ENCODE assay signal across 23 cellular contexts in genomic region chr12:18135509-18135908, GRCh38. TPM values are rescaled to one million over a fixed set of nuclear protein-coding genes. Genes with fewer than 3 reads are reported as not detected.
DNase-seq lines count a peak whose midpoint lies in the region; ATAC-seq and TF ChIP-seq lines count a peak whose summit lies in the region.
"Had no signal": no experiment of that assay in that cellular context is flagged by ENCODE, and none has a peak within 500 bp of the region (broad histone marks: within the 10 kb centered on the region; RNA-seq: fewer than 3 reads in every experiment).

No MANE protein-coding gene starts in this region.

- no peaks in the 10 kb centered on the region for H3K9me3 Mint-ChIP-seq in nephron
- H3K9me3 Mint-ChIP-seq: activated CD4-positive, alpha-beta T cell treated with anti-CD3 and anti-CD28 coated beads, Interleukin-2, amount 10 ng/mL, durations not matched to agents 7 days and 5 days; activated naive CD8-positive, alpha-beta T cell treated with anti-CD3 and anti-CD28 coated beads, Interleukin-2, amount 10 ng/mL, durations not matched to agents 7 days and 5 days; activated T-helper 2 cell treated with anti-CD3 and anti-CD28 coated beads, Interferon-gamma antibody, Interleukin-2, Interleukin-4, amounts not matched to agents 10 μg/mL and 5 μg/mL and 100 μg/mL, durations not matched to agents 14 hours and 24 hours and 36 hours; endodermal cell; HFFc6; naive thymus-derived CD8-positive, alpha-beta T cell had no signal

- intact Hi-C loops in esophagus squamous epithelium (cut with DNase I) = no loop called here

- no peaks in the 10 kb centered on the region for H3K36me3 Mint-ChIP-seq in nephron (ENCODE audit: low read depth)
- H3K36me3 Mint-ChIP-seq: activated naive CD8-positive, alpha-beta T cell treated with anti-CD3 and anti-CD28 coated beads, Interleukin-2, amount 10 ng/mL, durations not matched to agents 7 days and 5 days; CD4-positive, CD25-positive, alpha-beta regulatory T cell; naive thymus-derived CD8-positive, alpha-beta T cell had no signal

- H3K4me3 Mint-ChIP-seq in nephron = no peak overlapping the region
- H3K4me3 Mint-ChIP-seq: activated CD4-positive, alpha-beta T cell treated with anti-CD3 and anti-CD28 coated beads, Interleukin-2, amount 10 ng/mL, durations not matched to agents 7 days and 5 days; activated naive CD8-positive, alpha-beta T cell treated with anti-CD3 and anti-CD28 coated beads, Interleukin-2, amount 10 ng/mL, durations not matched to agents 7 days and 5 days; CD4-positive, CD25-positive, alpha-beta regulatory T cell; endodermal cell; HFFc6; naive thymus-derived CD8-positive, alpha-beta T cell had no signal

- ATAC-seq in HG03135 (IDR thresholded peaks at IDR 0.05; ENCODE audit: unreplicated experiment) = no peak
- no peak for ATAC-seq in GM18498 (IDR thresholded peaks at IDR 0.05; ENCODE audit: unreplicated experiment)
- ATAC-seq: heart left ventricle; naive thymus-derived CD8-positive, alpha-beta T cell had no signal

- no peak overlapping the region for H3K27ac ChIP-seq in esophagus squamous epithelium
- H3K27ac ChIP-seq: breast epithelium, heart left ventricle, parathyroid adenoma had no signal

- H3K27me3 ChIP-seq in MG63 (no peaks in the 10 kb centered on the region), esophagus squamous epithelium (no peaks in the 10 kb centered on the region)
- H3K27me3 ChIP-seq: breast epithelium, heart left ventricle had no signal

- peaks cover 24% of the 10 kb centered on the region for H3K4me1 Mint-ChIP-seq in nephron
- H3K4me1 Mint-ChIP-seq: activated CD4-positive, alpha-beta T cell treated with anti-CD3 and anti-CD28 coated beads, Interleukin-2, amount 10 ng/mL, durations not matched to agents 7 days and 5 days; activated naive CD8-positive, alpha-beta T cell treated with anti-CD3 and anti-CD28 coated beads, Interleukin-2, amount 10 ng/mL, durations not matched to agents 7 days and 5 days; CD4-positive, CD25-positive, alpha-beta regulatory T cell had no signal

- H3K4me1 ChIP-seq in esophagus squamous epithelium = peaks cover 0 to 2% (median 0%) of the 10 kb centered on the region in 3 donors
- H3K4me1 ChIP-seq: parathyroid adenoma had no signal

- H3K27ac Mint-ChIP-seq in nephron = peak overlapping the region; percentile 69 to 97 (median 85)
- H3K27ac Mint-ChIP-seq: activated CD4-positive, alpha-beta T cell treated with anti-CD3 and anti-CD28 coated beads, Interleukin-2, amount 10 ng/mL, durations not matched to agents 7 days and 5 days; activated naive CD8-positive, alpha-beta T cell treated with anti-CD3 and anti-CD28 coated beads, Interleukin-2, amount 10 ng/mL, durations not matched to agents 7 days and 5 days; activated T-helper 2 cell treated with anti-CD3 and anti-CD28 coated beads, Interferon-gamma antibody, Interleukin-2, Interleukin-4, amounts not matched to agents 10 μg/mL and 5 μg/mL and 100 μg/mL, durations not matched to agents 14 hours and 24 hours and 36 hours; CD4-positive, CD25-positive, alpha-beta regulatory T cell; endodermal cell; HFFc6; naive thymus-derived CD8-positive, alpha-beta T cell had no signal

- H3K36me3 ChIP-seq in MG63 (no peaks in the 10 kb centered on the region), esophagus squamous epithelium (no peaks in the 10 kb centered on the region)
- H3K36me3 ChIP-seq: breast epithelium, heart left ventricle had no signal

- no peak for TF ChIP-seq CTCF in cardiac fibroblast (IDR thresholded peaks at IDR 0.05; ENCODE audit: low read depth, low read length)
- TF ChIP-seq CTCF in nephron (IDR thresholded peaks at IDR 0.05; ENCODE audit: unreplicated experiment in 3 of 3) = no peak
- TF ChIP-seq CTCF in esophagus squamous epithelium (IDR thresholded peaks at IDR 0.05) = no peak

- peak; percentile 9 for DNase-seq in Daoy (ENCODE audit: low read depth)
- DNase-seq in MG63 = peak; percentile 51
- peak; percentile 43 to 50 for DNase-seq in cardiac fibroblast (ENCODE audit: low read depth in 2 of 2)
- no peak for DNase-seq in Ammon's horn (ENCODE audit: low spot score)
- DNase-seq in esophagus squamous epithelium (lab: John Stamatoyannopoulos, UW) = no peak
- DNase-seq: activated CD4-positive, alpha-beta T cell treated with anti-CD3 and anti-CD28 coated beads, Interleukin-2, amount 10 ng/mL, durations not matched to agents 7 days and 5 days; activated naive CD8-positive, alpha-beta T cell treated with anti-CD3 and anti-CD28 coated beads, Interleukin-2, amount 10 ng/mL, durations not matched to agents 7 days and 5 days; CD4-positive, CD25-positive, alpha-beta regulatory T cell; cortex of kidney; endodermal cell; heart left ventricle; HFFc6; left cardiac atrium; naive thymus-derived CD8-positive, alpha-beta T cell; T-helper 2 cell had no signal

- H3K4me3 ChIP-seq in MG63 = no peak overlapping the region
- no peak overlapping the region for H3K4me3 ChIP-seq in cardiac fibroblast (replicated peaks in 1 of 2; ENCODE audit: low read depth in 2 of 2, low read length in 2 of 2)
- H3K4me3 ChIP-seq in esophagus squamous epithelium = no peak overlapping the region
- H3K4me3 ChIP-seq: breast epithelium, heart left ventricle had no signal

- 68 to 72% methylated on average over 8 of the region's 8 CpGs for WGBS in esophagus squamous epithelium, 2 donors

- TF ChIP-seq POLR2A in esophagus squamous epithelium (IDR thresholded peaks at IDR 0.05) = no peak

- H3K9me3 ChIP-seq in MG63 (no peaks in the 10 kb centered on the region), esophagus squamous epithelium (no peaks in the 10 kb centered on the region)
- H3K9me3 ChIP-seq: breast epithelium, heart left ventricle had no signal

- H3K27me3 Mint-ChIP-seq in nephron (ENCODE audit: low read depth) = no peaks in the 10 kb centered on the region
- H3K27me3 Mint-ChIP-seq: activated CD4-positive, alpha-beta T cell treated with anti-CD3 and anti-CD28 coated beads, Interleukin-2, amount 10 ng/mL, durations not matched to agents 7 days and 5 days; activated naive CD8-positive, alpha-beta T cell treated with anti-CD3 and anti-CD28 coated beads, Interleukin-2, amount 10 ng/mL, durations not matched to agents 7 days and 5 days; CD4-positive, CD25-positive, alpha-beta regulatory T cell; naive thymus-derived CD8-positive, alpha-beta T cell had no signal

RNA-seq across cellular contexts. Expression of gene RERGL, which starts 45.5 kb away (rescaled TPM):
- not detected in 2 replicates for total RNA-seq in Daoy (2014; rRNA removed; shearing (Covaris generic))
- not detected in 2 replicates for total RNA-seq in MG63 (2014; rRNA removed; shearing (Covaris generic); ENCODE audit: low replicate concordance)
- total RNA-seq in esophagus squamous epithelium = 1 to 10 TPM in 2 of 4 donors, under 1 TPM in 1, not detected in 1; 0.48 to 6.0 (median 4.4) TPM
- total RNA-seq: activated CD4-positive, alpha-beta T cell treated with anti-CD3 and anti-CD28 coated beads, Interleukin-2, amount 10 ng/mL, durations not matched to agents 7 days and 5 days; activated naive CD8-positive, alpha-beta T cell treated with anti-CD3 and anti-CD28 coated beads, Interleukin-2, amount 10 ng/mL, durations not matched to agents 7 days and 5 days; activated T-helper 2 cell treated with anti-CD3 and anti-CD28 coated beads, Interferon-gamma antibody, Interleukin-2, Interleukin-4, amounts not matched to agents 10 μg/mL and 5 μg/mL and 100 μg/mL, durations not matched to agents 14 hours and 24 hours and 36 hours; CD4-positive, CD25-positive, alpha-beta regulatory T cell; endodermal cell; G401; HFFc6; naive thymus-derived CD8-positive, alpha-beta T cell; NCI-H460 had no signal

Comparison
In these comparisons a context has a peak if more than half of its experiments do, and no peak if none do; other contexts are left out.
1. DNase-seq: peak in Daoy (single experiment), MG63 (single experiment) and cardiac fibroblast (2 of 2); none in Ammon's horn (single experiment) and esophagus squamous epithelium (single experiment).